26 cellular contexts compared by ENCODE assay signal in the genomic region with DNA sequence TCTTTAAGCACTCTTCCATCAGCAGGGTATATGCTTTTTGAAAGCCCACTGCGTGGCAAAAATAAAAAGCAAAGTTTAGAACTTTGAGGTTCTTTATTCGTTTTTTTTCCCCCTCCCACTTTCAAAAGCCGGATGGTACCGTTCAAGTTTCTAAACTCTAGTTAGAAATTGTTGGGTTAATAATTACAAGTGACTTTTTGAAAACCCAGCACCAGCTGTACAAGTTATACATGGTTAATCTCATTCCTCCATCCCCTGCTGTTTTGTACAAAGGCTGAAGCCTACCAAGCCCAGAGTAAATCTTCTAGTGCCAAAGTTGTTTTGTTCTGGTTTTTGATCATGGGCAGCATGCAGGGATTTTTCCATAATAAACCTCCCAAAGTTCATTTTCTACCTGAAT. TPM values are rescaled to one million over a fixed set of nuclear protein-coding genes. Genes with fewer than 3 reads are reported as not detected.
DNase-seq lines count a peak whose midpoint lies in the region; ATAC-seq lines count a peak whose summit lies in the region.
"Had no signal": no experiment of that assay in that cellular context is flagged by ENCODE, and none has a peak within 500 bp of the region (broad histone marks: within the 10 kb centered on the region; RNA-seq: fewer than 3 reads in every experiment).

No MANE protein-coding gene starts in this region.

- H3K4me3 Mint-ChIP-seq in activated T-helper 2 cell treated with anti-CD3 and anti-CD28 coated beads, Interferon-gamma antibody, Interleukin-2, Interleukin-4, amounts not matched to agents 10 μg/mL and 5 μg/mL and 100 μg/mL, durations not matched to agents 14 hours and 24 hours and 36 hours (ENCODE audit: low read depth): no peak overlapping the region
- H3K4me3 Mint-ChIP-seq: memory B cell; stimulated activated naive CD8-positive, alpha-beta T cell treated with anti-CD3 and anti-CD28 coated beads, Interleukin-15, amount 100 ng/mL, for 72 hours; T-cell had no signal

- DNase-seq in NCI-H345 treated with DMSO at 0.1 percent for 48 hours (lab: John Stamatoyannopoulos, UW; ENCODE audit: unreplicated experiment) (peak; percentile 28), kidney tubule cell (ENCODE audit: low spot score) (peak; percentile 34), renal cortical epithelial cell (ENCODE audit: low read depth) (peak; percentile 75), DMS53 (lab: John Stamatoyannopoulos, UW) (no peak), NCI-H2171 (lab: John Stamatoyannopoulos, UW) (no peak)
- no peak for DNase-seq in activated T-helper 2 cell treated with anti-CD3 and anti-CD28 coated beads, Interferon-gamma antibody, Interleukin-2, Interleukin-4, amounts not matched to agents 10 μg/mL and 5 μg/mL and 100 μg/mL, durations not matched to agents 14 hours and 24 hours and 36 hours (ENCODE audit: low spot score)
- DNase-seq: activated CD4-positive, alpha-beta T cell treated with anti-CD3 and anti-CD28 coated beads for 4 hours; amygdala; C1 segment of cervical spinal cord; gastrocnemius medialis; HCEC 1CT; Kasumi-1; left cardiac atrium; NCI-H1694 treated with DMSO at 0.1 percent for 48 hours; right cardiac atrium; spleen; stimulated activated CD4-positive, alpha-beta T cell treated with anti-CD3 and anti-CD28 coated beads, Interleukin-2, amount 100 ng/mL, for 24 hours; stimulated activated naive CD8-positive, alpha-beta T cell treated with anti-CD3 and anti-CD28 coated beads, Interleukin-15, amount 100 ng/mL, for 72 hours; T-cell; WERI-Rb-1 had no signal

- peak; percentile 66 for ATAC-seq in HG03354 (IDR thresholded peaks at IDR 0.05; ENCODE audit: poor library complexity, severe bottlenecking, unreplicated experiment)
- ATAC-seq: activated naive CD4-positive, alpha-beta T cell treated with anti-CD3 and anti-CD28 coated beads, Interleukin-2, amount 50 U/mL, for 72 hours; gastrocnemius medialis; left cardiac atrium; right cardiac atrium; stimulated activated naive CD8-positive, alpha-beta T cell treated with anti-CD3 and anti-CD28 coated beads, Interleukin-15, amount 100 ng/mL, for 72 hours; T-cell had no signal

- no peaks in the 10 kb centered on the region for H3K27me3 Mint-ChIP-seq in activated T-helper 2 cell treated with anti-CD3 and anti-CD28 coated beads, Interferon-gamma antibody, Interleukin-2, Interleukin-4, amounts not matched to agents 10 μg/mL and 5 μg/mL and 100 μg/mL, durations not matched to agents 14 hours and 24 hours and 36 hours (ENCODE audit: low read depth)

- no peaks in the 10 kb centered on the region for H3K9me3 Mint-ChIP-seq in activated T-helper 2 cell treated with anti-CD3 and anti-CD28 coated beads, Interferon-gamma antibody, Interleukin-2, Interleukin-4, amounts not matched to agents 10 μg/mL and 5 μg/mL and 100 μg/mL, durations not matched to agents 14 hours and 24 hours and 36 hours
- H3K9me3 Mint-ChIP-seq: activated naive CD4-positive, alpha-beta T cell treated with anti-CD3 and anti-CD28 coated beads, Interleukin-2, amount 50 U/mL, for 72 hours; stimulated activated naive CD8-positive, alpha-beta T cell treated with anti-CD3 and anti-CD28 coated beads, Interleukin-15, amount 100 ng/mL, for 72 hours; T-cell had no signal

- no peaks in the 10 kb centered on the region for H3K36me3 Mint-ChIP-seq in activated T-helper 2 cell treated with anti-CD3 and anti-CD28 coated beads, Interferon-gamma antibody, Interleukin-2, Interleukin-4, amounts not matched to agents 10 μg/mL and 5 μg/mL and 100 μg/mL, durations not matched to agents 14 hours and 24 hours and 36 hours (ENCODE audit: low read depth)
- H3K36me3 Mint-ChIP-seq: activated naive CD4-positive, alpha-beta T cell treated with anti-CD3 and anti-CD28 coated beads, Interleukin-2, amount 50 U/mL, for 72 hours; memory B cell; T-cell had no signal

- H3K27ac Mint-ChIP-seq in activated T-helper 2 cell treated with anti-CD3 and anti-CD28 coated beads, Interferon-gamma antibody, Interleukin-2, Interleukin-4, amounts not matched to agents 10 μg/mL and 5 μg/mL and 100 μg/mL, durations not matched to agents 14 hours and 24 hours and 36 hours: no peak overlapping the region
- H3K27ac Mint-ChIP-seq: activated naive CD4-positive, alpha-beta T cell treated with anti-CD3 and anti-CD28 coated beads, Interleukin-2, amount 50 U/mL, for 72 hours; memory B cell; stimulated activated naive CD8-positive, alpha-beta T cell treated with anti-CD3 and anti-CD28 coated beads, Interleukin-15, amount 100 ng/mL, for 72 hours; T-cell had no signal

- intact Hi-C loops in activated T-helper 2 cell treated with anti-CD3 and anti-CD28 coated beads, Interferon-gamma antibody, Interleukin-2, Interleukin-4, amounts not matched to agents 10 μg/mL and 5 μg/mL and 100 μg/mL, durations not matched to agents 14 hours and 24 hours and 36 hours (cut with micrococcal nuclease): no loop called here

- H3K4me1 Mint-ChIP-seq in activated T-helper 2 cell treated with anti-CD3 and anti-CD28 coated beads, Interferon-gamma antibody, Interleukin-2, Interleukin-4, amounts not matched to agents 10 μg/mL and 5 μg/mL and 100 μg/mL, durations not matched to agents 14 hours and 24 hours and 36 hours (ENCODE audit: low read depth): no peaks in the 10 kb centered on the region
- H3K4me1 Mint-ChIP-seq: memory B cell; stimulated activated naive CD8-positive, alpha-beta T cell treated with anti-CD3 and anti-CD28 coated beads, Interleukin-15, amount 100 ng/mL, for 72 hours; T-cell had no signal

RNA-seq across cellular contexts. Expression of gene WDR72, which starts 48.6 kb away (rescaled TPM):
- 2.3 and 11.8 TPM in 2 replicates for total RNA-seq in renal cortical epithelial cell
- not detected in 2 replicates for total RNA-seq in activated T-helper 2 cell treated with anti-CD3 and anti-CD28 coated beads, Interferon-gamma antibody, Interleukin-2, Interleukin-4, amounts not matched to agents 10 μg/mL and 5 μg/mL and 100 μg/mL, durations not matched to agents 14 hours and 24 hours and 36 hours
- total RNA-seq: activated naive CD4-positive, alpha-beta T cell treated with anti-CD3 and anti-CD28 coated beads, Interleukin-2, amount 50 U/mL, for 72 hours; endothelial cell of umbilical vein; fibroblast of lung; spleen; T-cell; vagina had no signal

Comparison
In these comparisons a context has a peak if more than half of its experiments do, and no peak if none do; other contexts are left out.
1. DNase-seq: peak in NCI-H345 treated with DMSO at 0.1 percent for 48 hours (single experiment), kidney tubule cell (single experiment) and renal cortical epithelial cell (single experiment); none in activated T-helper 2 cell treated with anti-CD3 and anti-CD28 coated beads, Interferon-gamma antibody, Interleukin-2, Interleukin-4, amounts not matched to agents 10 μg/mL and 5 μg/mL and 100 μg/mL, durations not matched to agents 14 hours and 24 hours and 36 hours (single experiment), DMS53 (single experiment) and NCI-H2171 (single experiment).